In genomic region chr2:62307469-62308389, GRCh38 we compare ENCODE assay signal across 1 cellular context.
TF ChIP-seq lines count a peak whose summit lies in the region.

No MANE protein-coding gene starts in this region.

TF ChIP-seq in WTC11, 78 proteins besides CTCF, POLR2A, EP300 and RAD21 (continued from another document):
- TF ChIP-seq AR (CRISPR knock-in tag; IDR thresholded peaks at IDR 0.05) (no peak), SMAD3 (CRISPR knock-in tag; IDR thresholded peaks at IDR 0.05; ENCODE audit: borderline replicate concordance) (no peak), TEAD4 (CRISPR knock-in tag; IDR thresholded peaks at IDR 0.05) (no peak), CREM (CRISPR knock-in tag; IDR thresholded peaks at IDR 0.05) (no peak)
TF ChIP-seq in WTC11: peak in this region for 0.
